Comparison of ENCODE assay signal across 10 cellular contexts in genomic region chr13:35994131-35994966, GRCh38.
A peak's percentile ranks its signal among the peaks of the same experiment; 100 is the strongest.
DNase-seq lines count a peak whose midpoint lies in the region; ATAC-seq and TF ChIP-seq lines count a peak whose summit lies in the region.
"Had no signal": no experiment of that assay in that cellular context is flagged by ENCODE, and none has a peak within 500 bp of the region (broad histone marks: within the 10 kb centered on the region; RNA-seq: fewer than 3 reads in every experiment).

No MANE protein-coding gene starts in this region.

- H3K4me3 Mint-ChIP-seq in MCF 10A (ENCODE audit: unreplicated experiment) = no peak overlapping the region

- TF ChIP-seq POLR2A in breast epithelium (IDR thresholded peaks at IDR 0.05) (no peak), adrenal gland (IDR thresholded peaks at IDR 0.05) (no peak)

- peaks cover 0 to 6% of the 10 kb centered on the region in 2 donors for H3K4me1 ChIP-seq in breast epithelium
- H3K4me1 ChIP-seq in adrenal gland (replicated peaks in 1 of 2) = peaks cover 6 to 17% of the 10 kb centered on the region in 2 donors
- peaks cover 36% of the 10 kb centered on the region for H3K4me1 ChIP-seq in left ventricle myocardium inferior
- peaks cover 4% of the 10 kb centered on the region in 2 donors for H3K4me1 ChIP-seq in aorta (ENCODE audit: control insufficient read depth in 1 of 2, insufficient read depth in 2 of 2, low read length in 2 of 2)

- intact Hi-C loops in MCF 10A (cut with micrococcal nuclease) (loop anchor here (1.0 kb wide), 1 partner anchor 15 kb away; no protein-coding TSS in a partner anchor), breast epithelium (cut with DNase I; ENCODE audit: low total_unique reads) (no loop called here), adrenal gland (cut with DNase I) (no loop called here), left ventricle myocardium inferior (cut with micrococcal nuclease) (no loop called here), aorta (cut with DNase I) (loop anchor here in 1 of 2 donors (2.0 kb wide), 1 partner anchor 14 kb away; no protein-coding TSS in a partner anchor)

- H3K27ac ChIP-seq in breast epithelium (no peak overlapping the region), adrenal gland (peak overlapping the region in 3 of 5 donors; percentile 46 to 58 (median 49)), left ventricle myocardium inferior (replicated peaks) (peak overlapping the region; percentile 75), aorta (ENCODE audit: low read depth in 1 of 2, low read length in 2 of 2) (peak overlapping the region; percentile 16 to 95)
- H3K27ac ChIP-seq: cardiac muscle cell had no signal

- WGBS in adrenal gland, 4 donors = 25 to 38% (median 29%) methylated on average over 6 of the region's 6 CpGs
- WGBS in aorta, 2 donors = 2 to 4% methylated on average over 6 of the region's 6 CpGs

- BruUV-seq in MCF 10A (replicated peaks; lab: Mats Ljungman, UMichigan) = TSS peak; percentile 68

- CTCF ChIA-PET in MCF 10A (lab: Yijun Ruan, JAX) = interaction anchor here (0.5 to 2.1 kb wide), 8 partner anchors 15 to 967 kb away, joined by 3 to 23 read pairs (median 3); no protein-coding TSS in a partner anchor

- no peaks in the 10 kb centered on the region for H3K36me3 Mint-ChIP-seq in MCF 10A (ENCODE audit: insufficient read depth, unreplicated experiment)

- peak; percentile 96 for DNase-seq in MCF 10A (ENCODE audit: unreplicated experiment)
- no peak for DNase-seq in breast epithelium (ENCODE audit: low spot score in 2 of 2)
- peak; percentile 83 to 96 (median 91) for DNase-seq in adrenal gland
- peak; percentile 45 for DNase-seq in left ventricle myocardium inferior
- DNase-seq in aorta = peak; percentile 84 to 85
- DNase-seq in G401 (ENCODE audit: low spot score) = no peak
- DNase-seq: NCI-H2029 treated with DMSO at 0.1 percent for 48 hours had no signal

- H3K9me3 ChIP-seq in breast epithelium (no peaks in the 10 kb centered on the region), adrenal gland (replicated peaks in 1 of 3) (no peaks in the 10 kb centered on the region), left ventricle myocardium inferior (replicated peaks) (no peaks in the 10 kb centered on the region), aorta (ENCODE audit: control insufficient read depth, low read length) (no peaks in the 10 kb centered on the region)

- H3K4me1 Mint-ChIP-seq in MCF 10A (ENCODE audit: insufficient read depth, unreplicated experiment) = peaks cover 31% of the 10 kb centered on the region

- no peaks in the 10 kb centered on the region for H3K27me3 ChIP-seq in breast epithelium
- no peaks in the 10 kb centered on the region for H3K27me3 ChIP-seq in adrenal gland
- no peaks in the 10 kb centered on the region for H3K27me3 ChIP-seq in left ventricle myocardium inferior (ENCODE audit: low read depth)
- no peaks in the 10 kb centered on the region for H3K27me3 ChIP-seq in aorta (ENCODE audit: control insufficient read depth in 1 of 2, insufficient read depth in 2 of 2, low read length in 1 of 2)
- H3K27me3 ChIP-seq: cardiac muscle cell had no signal

- no peaks in the 10 kb centered on the region for H3K27me3 Mint-ChIP-seq in MCF 10A (ENCODE audit: insufficient read depth, unreplicated experiment)

- no peak overlapping the region for H3K4me3 ChIP-seq in breast epithelium
- no peak overlapping the region for H3K4me3 ChIP-seq in adrenal gland
- no peak overlapping the region for H3K4me3 ChIP-seq in left ventricle myocardium inferior
- H3K4me3 ChIP-seq in aorta (ENCODE audit: low read length in 2 of 2) = no peak overlapping the region
- H3K4me3 ChIP-seq: cardiac muscle cell had no signal

- POLR2A ChIA-PET in MCF 10A (lab: Yijun Ruan, JAX) = interaction anchor here (0.6 to 1.9 kb wide), 16 partner anchors 12 to 1006 kb away, joined by 3 to 22 read pairs (median 3); partner anchors contain the start of gene EXOSC8

- ATAC-seq in aorta (ENCODE audit: low FRiP score) = peak; percentile 78
- no peak for ATAC-seq in GM19035 (IDR thresholded peaks at IDR 0.05; ENCODE audit: unreplicated experiment)
- no peak for ATAC-seq in GM21526 (IDR thresholded peaks at IDR 0.05; ENCODE audit: low FRiP score, unreplicated experiment)

- in situ Hi-C loops in G401 (cut with HindIII; ENCODE audit: low sequenced_read_pairs) = no loop called here

- H3K36me3 ChIP-seq in breast epithelium = no peaks in the 10 kb centered on the region
- H3K36me3 ChIP-seq in adrenal gland (replicated peaks in 1 of 2) = no peaks in the 10 kb centered on the region
- H3K36me3 ChIP-seq in left ventricle myocardium inferior = no peaks in the 10 kb centered on the region
- H3K36me3 ChIP-seq in aorta (ENCODE audit: control insufficient read depth in 1 of 2, insufficient read depth in 2 of 2, low read length in 1 of 2) = no peaks in the 10 kb centered on the region
- H3K36me3 ChIP-seq: cardiac muscle cell had no signal

- no peak for TF ChIP-seq CTCF in MCF 10A (IDR thresholded peaks at IDR 0.05; ENCODE audit: unreplicated experiment)
- no peak for TF ChIP-seq CTCF in breast epithelium (IDR thresholded peaks at IDR 0.05)
- no peak for TF ChIP-seq CTCF in adrenal gland (IDR thresholded peaks at IDR 0.05)
- TF ChIP-seq CTCF in left ventricle myocardium inferior (IDR thresholded peaks at IDR 0.05; ENCODE audit: borderline replicate concordance) = no peak

- peak overlapping the region; percentile 82 for H3K27ac Mint-ChIP-seq in MCF 10A (ENCODE audit: low read depth, unreplicated experiment)

- peaks cover 7% of the 10 kb centered on the region for H3K9me3 Mint-ChIP-seq in MCF 10A (ENCODE audit: unreplicated experiment)

Comparison
In these comparisons a context has a peak if more than half of its experiments do, and no peak if none do; other contexts are left out.
1. DNase-seq: peak in MCF 10A (single experiment), adrenal gland (7 of 7), left ventricle myocardium inferior (single experiment) and aorta (2 of 2); none in breast epithelium (0 of 2) and G401 (single experiment).
2. H3K27ac ChIP-seq: peak in adrenal gland (3 of 5), left ventricle myocardium inferior (single experiment) and aorta (2 of 2); none in breast epithelium (0 of 2).